In genomic region chr2:208671312-208671711, GRCh38 we compare ENCODE assay signal across 20 cellular contexts.
A peak's percentile ranks its signal among the peaks of the same experiment; 100 is the strongest.
DNase-seq lines count a peak whose midpoint lies in the region; ATAC-seq, FAIRE-seq and TF ChIP-seq lines count a peak whose summit lies in the region.
"Had no signal": no experiment of that assay in that cellular context is flagged by ENCODE, and none has a peak within 500 bp of the region (broad histone marks: within the 10 kb centered on the region; RNA-seq: fewer than 3 reads in every experiment).

No MANE protein-coding gene starts in this region.

- H3K4me1 ChIP-seq in BE2C (peaks cover 7% of the 10 kb centered on the region; the same call in 1 of the 2 replicates), pancreas (no peaks in the 10 kb centered on the region)
- H3K4me1 ChIP-seq: A549, BLaER1, Peyer's patch, SJSA1 had no signal

- H3K27ac ChIP-seq in pancreas (no peak overlapping the region), brain microvascular endothelial cell (no peak overlapping the region)
- H3K27ac ChIP-seq: A549, BLaER1, Peyer's patch, SJSA1 had no signal

- intact Hi-C loops in pancreas (cut with DNase I), result no loop called here

- in situ Hi-C loops in brain microvascular endothelial cell (cut with HindIII; ENCODE audit: low pct_ligation_motif_present, low sequenced_read_pairs), result no loop called here

- no peak for TF ChIP-seq CTCF in BE2C (IDR thresholded peaks at IDR 0.05; ENCODE audit: low read depth, low read length)
- no peak for TF ChIP-seq CTCF in pancreas (IDR thresholded peaks at IDR 0.05)
- no peak for TF ChIP-seq CTCF in brain microvascular endothelial cell (IDR thresholded peaks at IDR 0.05; ENCODE audit: low read depth, low read length, missing control alignments)

- H3K36me3 ChIP-seq in BE2C (no peaks in the 10 kb centered on the region), pancreas (no peaks in the 10 kb centered on the region), brain microvascular endothelial cell (replicated peaks) (no peaks in the 10 kb centered on the region)
- H3K36me3 ChIP-seq: BLaER1, Peyer's patch, SJSA1 had no signal

- H3K9me3 ChIP-seq in BE2C (no peaks in the 10 kb centered on the region), iPS-18c (ENCODE audit: control insufficient read depth, insufficient read depth, low read length) (no peaks in the 10 kb centered on the region), pancreas (no peaks in the 10 kb centered on the region)
- H3K9me3 ChIP-seq: A549, BLaER1, Peyer's patch had no signal

- no peak for FAIRE-seq in pancreas (lab: Jason Lieb, UNC)
- FAIRE-seq: A549, GM12878 had no signal

- H3K4me3 ChIP-seq in BE2C (ENCODE audit: low read depth, low read length) (no peak overlapping the region), iPS-18c (ENCODE audit: insufficient read depth, low read depth, low read length) (peak overlapping the region; percentile 12; the same call in 1 of the 2 replicates), pancreas (no peak overlapping the region), brain microvascular endothelial cell (ENCODE audit: low read depth, low read length) (no peak overlapping the region)
- H3K4me3 ChIP-seq: A549, BLaER1, GM12878, Peyer's patch, SJSA1 had no signal

- no peak for ATAC-seq in pancreas
- ATAC-seq: A549, GM12878 had no signal

- WGBS in pancreas, 2 donors, result 6 to 17% methylated on average over 1 of the region's 1 CpG

- DNase-seq in BE2C (peak; percentile 67), NCI-H1417 treated with DMSO at 0.1 percent for 48 hours (lab: John Stamatoyannopoulos, UW) (peak; percentile 13), SK-N-DZ (ENCODE audit: low spot score) (peak; percentile 50), NCI-H1092 (lab: John Stamatoyannopoulos, UW) (no peak), pancreas (no peak), brain microvascular endothelial cell (no peak)
- no peak for DNase-seq in activated CD8-positive, alpha-beta memory T cell treated with anti-CD3 and anti-CD28 coated beads, Interleukin-2, amount 50 U/mL, for 4 hours
- DNase-seq: Calu3; CD4-positive, alpha-beta memory T cell; MM.1S; NCI-H1092 treated with DMSO at 0.1 percent for 48 hours; NCI-H2081; NCI-H2227 treated with DMSO at 0.1 percent for 48 hours; NCI-H526; Peyer's patch had no signal

- peaks cover 91% of the 10 kb centered on the region for H3K27me3 ChIP-seq in BE2C
- H3K27me3 ChIP-seq in pancreas, result no peaks in the 10 kb centered on the region
- no peaks in the 10 kb centered on the region for H3K27me3 ChIP-seq in brain microvascular endothelial cell (replicated peaks)
- H3K27me3 ChIP-seq: BLaER1, Peyer's patch, SJSA1 had no signal

Comparison
In these comparisons a context has a peak if more than half of its experiments do, and no peak if none do; other contexts are left out.
1. DNase-seq: peak in BE2C (single experiment), NCI-H1417 treated with DMSO at 0.1 percent for 48 hours (single experiment) and SK-N-DZ (single experiment); none in NCI-H1092 (single experiment), activated CD8-positive, alpha-beta memory T cell treated with anti-CD3 and anti-CD28 coated beads, Interleukin-2, amount 50 U/mL, for 4 hours (single experiment), pancreas (0 of 6) and brain microvascular endothelial cell (single experiment).